Comparison of ENCODE assay signal across 1 cellular context in genomic region chr17:75693500-75694481, GRCh38.
TF ChIP-seq lines count a peak whose summit lies in the region.

No MANE protein-coding gene starts in this region.

TF ChIP-seq in HEK293, 187 proteins besides CTCF, POLR2A, EP300 and RAD21 (continued from another document):
- TF ChIP-seq REST (tag by site-specific recombination; IDR thresholded peaks at IDR 0.05) (no peak), ZNF830 (tag by site-specific recombination; IDR thresholded peaks at IDR 0.05; ENCODE audit: low read depth) (no peak), ZNF214 (tag by site-specific recombination; IDR thresholded peaks at IDR 0.05; ENCODE audit: borderline replicate concordance) (no peak), ZNF473 (tag by site-specific recombination; IDR thresholded peaks at IDR 0.05) (no peak), GLIS2 (tag by site-specific recombination; IDR thresholded peaks at IDR 0.05) (peak; percentile 25; the same call in 1 of the 2 replicates), KLF17 (tag by site-specific recombination; IDR thresholded peaks at IDR 0.05) (no peak), ZFP3 (tag by site-specific recombination; IDR thresholded peaks at IDR 0.05; ENCODE audit: low read depth) (no peak), ZSCAN18 (tag by site-specific recombination; IDR thresholded peaks at IDR 0.05) (no peak), ZIC2 (tag by site-specific recombination; IDR thresholded peaks at IDR 0.05) (peak; percentile 95), ZBTB8A (tag by site-specific recombination; IDR thresholded peaks at IDR 0.05) (peak; percentile 31; the same call in 1 of the 2 replicates), ZNF747 (tag by site-specific recombination; IDR thresholded peaks at IDR 0.05) (no peak), ZNF610 (tag by site-specific recombination; IDR thresholded peaks at IDR 0.05; ENCODE audit: borderline replicate concordance) (no peak), ZBTB21 (tag by site-specific recombination; IDR thresholded peaks at IDR 0.05) (no peak), EGR2 (tag by site-specific recombination; IDR thresholded peaks at IDR 0.05; ENCODE audit: low read depth) (no peak), TSHZ1 (tag by site-specific recombination; IDR thresholded peaks at IDR 0.05; ENCODE audit: borderline replicate concordance) (no peak), ZNF600 (tag by site-specific recombination; IDR thresholded peaks at IDR 0.05) (no peak), ZNF416 (tag by site-specific recombination; IDR thresholded peaks at IDR 0.05) (no peak), PBX3 (CRISPR knock-in tag; IDR thresholded peaks at IDR 0.05) (no peak), BCL11B (tag by site-specific recombination; IDR thresholded peaks at IDR 0.05; ENCODE audit: low read depth) (no peak), ZNF10 (tag by site-specific recombination; IDR thresholded peaks at IDR 0.05) (no peak), ZBTB11 (tag by site-specific recombination; conservative IDR thresholded peaks at IDR 0.05; ENCODE audit: low read depth) (no peak), GLIS1 (tag by site-specific recombination; IDR thresholded peaks at IDR 0.05) (peak; percentile 69), ZNF23 (tag by site-specific recombination; IDR thresholded peaks at IDR 0.05; ENCODE audit: borderline replicate concordance) (no peak), ZNF621 (tag by site-specific recombination; IDR thresholded peaks at IDR 0.05) (no peak), ZNF558 (tag by site-specific recombination; IDR thresholded peaks at IDR 0.05) (no peak), ZNF549 (tag by site-specific recombination; IDR thresholded peaks at IDR 0.05) (no peak), PRDM10 (tag by site-specific recombination; IDR thresholded peaks at IDR 0.05) (peak; percentile 63)
